19 cellular contexts compared by ENCODE assay signal in genomic region chr2:26614205-26615128, GRCh38. TPM values are rescaled to one million over a fixed set of nuclear protein-coding genes. Genes with fewer than 3 reads are reported as not detected.
DNase-seq lines count a peak whose midpoint lies in the region; ATAC-seq and TF ChIP-seq lines count a peak whose summit lies in the region.
"Had no signal": no experiment of that assay in that cellular context is flagged by ENCODE, and none has a peak within 500 bp of the region (broad histone marks: within the 10 kb centered on the region; RNA-seq: fewer than 3 reads in every experiment).

No MANE protein-coding gene starts in this region.

- POLR2A ChIA-PET in CD4-positive, alpha-beta T cell (lab: Charles Lee): no interaction called here

- no peaks in the 10 kb centered on the region for H3K9me3 ChIP-seq in CD4-positive, alpha-beta T cell (ENCODE audit: control insufficient read depth, low read length)
- H3K9me3 ChIP-seq in HAP-1: no peaks in the 10 kb centered on the region

- H3K27ac Mint-ChIP-seq in stimulated activated effector memory CD8-positive, alpha-beta T cell treated with anti-CD3 and anti-CD28 coated beads, Interleukin-12 subunit alpha, Interleukin-12 subunit beta, amount 100 ng/mL, for 72 hours: peak overlapping the region; percentile 43
- no peak overlapping the region for H3K27ac Mint-ChIP-seq in CD4-positive, alpha-beta T cell
- H3K27ac Mint-ChIP-seq: activated B cell treated with CpG ODN at 0.5 μM for 24 hours; naive thymus-derived CD8-positive, alpha-beta T cell had no signal

- intact Hi-C loops in CD4-positive, alpha-beta T cell (cut with DNase I, micrococcal nuclease): no loop called here

- in situ Hi-C loops in HAP-1 (cut with MboI; ENCODE audit: low sequenced_read_pairs): no loop called here

- H3K27me3 Mint-ChIP-seq in CD4-positive, alpha-beta T cell: peaks cover 11% of the 10 kb centered on the region

- no peak for TF ChIP-seq CTCF in VCaP (conservative IDR thresholded peaks at IDR 0.05)
- TF ChIP-seq CTCF in CD4-positive, alpha-beta T cell (IDR thresholded peaks at IDR 0.05): no peak

- H3K4me3 Mint-ChIP-seq in stimulated activated effector memory CD8-positive, alpha-beta T cell treated with anti-CD3 and anti-CD28 coated beads, Interleukin-12 subunit alpha, Interleukin-12 subunit beta, amount 100 ng/mL, for 72 hours: no peak overlapping the region
- no peak overlapping the region for H3K4me3 Mint-ChIP-seq in CD4-positive, alpha-beta T cell
- H3K4me3 Mint-ChIP-seq: activated B cell treated with CpG ODN at 0.5 μM for 24 hours; naive thymus-derived CD8-positive, alpha-beta T cell had no signal

- no peaks in the 10 kb centered on the region for H3K36me3 ChIP-seq in HAP-1 (replicated peaks)

- peaks cover 7% of the 10 kb centered on the region for H3K27me3 ChIP-seq in CD4-positive, alpha-beta T cell (ENCODE audit: control insufficient read depth, insufficient read depth, low read length)
- peaks cover 9% of the 10 kb centered on the region for H3K27me3 ChIP-seq in HAP-1 (ENCODE audit: low read depth)

- CTCF ChIA-PET in CD4-positive, alpha-beta T cell (lab: Charles Lee): interaction anchor here (1.2 kb wide), 1 partner anchor 9 kb away, joined by 4 read pairs; no protein-coding TSS in a partner anchor

- H3K27ac ChIP-seq in VCaP: peak overlapping the region; percentile 92; the same call in 1 of the 2 replicates
- no peak overlapping the region for H3K27ac ChIP-seq in CD4-positive, alpha-beta T cell (ENCODE audit: low read depth, low read length)
- H3K27ac ChIP-seq: skin epidermis had no signal

- H3K36me3 Mint-ChIP-seq in stimulated activated effector memory CD8-positive, alpha-beta T cell treated with anti-CD3 and anti-CD28 coated beads, Interleukin-12 subunit alpha, Interleukin-12 subunit beta, amount 100 ng/mL, for 72 hours: peaks cover 5% of the 10 kb centered on the region
- no peaks in the 10 kb centered on the region for H3K36me3 Mint-ChIP-seq in CD4-positive, alpha-beta T cell (ENCODE audit: low read depth)
- H3K36me3 Mint-ChIP-seq: naive thymus-derived CD8-positive, alpha-beta T cell had no signal

- peaks cover 11% of the 10 kb centered on the region for H3K4me1 Mint-ChIP-seq in stimulated activated effector memory CD8-positive, alpha-beta T cell treated with anti-CD3 and anti-CD28 coated beads, Interleukin-12 subunit alpha, Interleukin-12 subunit beta, amount 100 ng/mL, for 72 hours
- H3K4me1 Mint-ChIP-seq in CD4-positive, alpha-beta T cell (ENCODE audit: low read depth): peaks cover 12% of the 10 kb centered on the region

- H3K4me3 ChIP-seq in HAP-1: no peak overlapping the region
- H3K4me3 ChIP-seq: skin epidermis had no signal

- DNase-seq in NCI-H2171 treated with DMSO at 0.1 percent for 48 hours (lab: John Stamatoyannopoulos, UW): peak; percentile 47
- no peak for DNase-seq in NCI-H2171 (lab: John Stamatoyannopoulos, UW)
- peak; percentile 85 for DNase-seq in left kidney (ENCODE audit: low read depth, low spot score)
- no peak for DNase-seq in stimulated activated effector memory CD8-positive, alpha-beta T cell treated with anti-CD3 and anti-CD28 coated beads, Interleukin-12 subunit alpha, Interleukin-12 subunit beta, amount 100 ng/mL, for 72 hours (ENCODE audit: low spot score in 2 of 2)
- DNase-seq in CD4-positive, alpha-beta T cell: no peak
- DNase-seq in HAP-1 (ENCODE audit: low spot score in 2 of 2): no peak
- DNase-seq: activated B cell treated with CpG ODN at 0.5 μM for 24 hours; activated T-cell treated with anti-CD3 and anti-CD28 coated beads for 4 hours; cerebellar nuclear complex; COR-L47; KBM-7; kidney glomerular epithelial cell; naive thymus-derived CD8-positive, alpha-beta T cell; NCI-H1694 had no signal

- no peaks in the 10 kb centered on the region for H3K9me3 Mint-ChIP-seq in stimulated activated effector memory CD8-positive, alpha-beta T cell treated with anti-CD3 and anti-CD28 coated beads, Interleukin-12 subunit alpha, Interleukin-12 subunit beta, amount 100 ng/mL, for 72 hours
- no peaks in the 10 kb centered on the region for H3K9me3 Mint-ChIP-seq in CD4-positive, alpha-beta T cell
- H3K9me3 Mint-ChIP-seq: activated B cell treated with CpG ODN at 0.5 μM for 24 hours had no signal

- H3K4me1 ChIP-seq in HAP-1: no peaks in the 10 kb centered on the region

- ATAC-seq in stimulated activated effector memory CD8-positive, alpha-beta T cell treated with anti-CD3 and anti-CD28 coated beads, Interleukin-12 subunit alpha, Interleukin-12 subunit beta, amount 100 ng/mL, for 72 hours: no peak
- ATAC-seq in CD4-positive, alpha-beta T cell (ENCODE audit: poor library complexity): no peak
- no peak for ATAC-seq in GM19351 (IDR thresholded peaks at IDR 0.05; ENCODE audit: unreplicated experiment)
- ATAC-seq: naive thymus-derived CD8-positive, alpha-beta T cell had no signal

RNA-seq across cellular contexts. Expression of gene CIB4, which starts 26.7 kb away (rescaled TPM):
- not detected for total RNA-seq in CD4-positive, alpha-beta T cell
- total RNA-seq: A673; activated B cell treated with CpG ODN at 0.5 μM for 24 hours; endothelial cell of umbilical vein; naive thymus-derived CD8-positive, alpha-beta T cell had no signal

Comparison
In these comparisons a context has a peak if more than half of its experiments do, and no peak if none do; other contexts are left out.
1. DNase-seq: peak in NCI-H2171 treated with DMSO at 0.1 percent for 48 hours (single experiment) and left kidney (single experiment); none in NCI-H2171 (single experiment), stimulated activated effector memory CD8-positive, alpha-beta T cell treated with anti-CD3 and anti-CD28 coated beads, Interleukin-12 subunit alpha, Interleukin-12 subunit beta, amount 100 ng/mL, for 72 hours (0 of 2), CD4-positive, alpha-beta T cell (0 of 10) and HAP-1 (0 of 2).